8 cellular contexts compared by ENCODE assay signal in genomic region chr19:460877-461609, GRCh38. TPM values are rescaled to one million over a fixed set of nuclear protein-coding genes. Genes with fewer than 3 reads are reported as not detected.
DNase-seq lines count a peak whose midpoint lies in the region; ATAC-seq and TF ChIP-seq lines count a peak whose summit lies in the region.

A gene with protein sequence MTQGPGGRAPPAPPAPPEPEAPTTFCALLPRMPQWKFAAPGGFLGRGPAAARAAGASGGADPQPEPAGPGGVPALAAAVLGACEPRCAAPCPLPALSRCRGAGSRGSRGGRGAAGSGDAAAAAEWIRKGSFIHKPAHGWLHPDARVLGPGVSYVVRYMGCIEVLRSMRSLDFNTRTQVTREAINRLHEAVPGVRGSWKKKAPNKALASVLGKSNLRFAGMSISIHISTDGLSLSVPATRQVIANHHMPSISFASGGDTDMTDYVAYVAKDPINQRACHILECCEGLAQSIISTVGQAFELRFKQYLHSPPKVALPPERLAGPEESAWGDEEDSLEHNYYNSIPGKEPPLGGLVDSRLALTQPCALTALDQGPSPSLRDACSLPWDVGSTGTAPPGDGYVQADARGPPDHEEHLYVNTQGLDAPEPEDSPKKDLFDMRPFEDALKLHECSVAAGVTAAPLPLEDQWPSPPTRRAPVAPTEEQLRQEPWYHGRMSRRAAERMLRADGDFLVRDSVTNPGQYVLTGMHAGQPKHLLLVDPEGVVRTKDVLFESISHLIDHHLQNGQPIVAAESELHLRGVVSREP (minus strand): TSS chr19:461033. CDS start chr19:460996, 37 bp downstream.

- H3K27ac Mint-ChIP-seq in endothelial cell (ENCODE audit: unreplicated experiment) (peak within 1 kb of the TSS; percentile 64), naive B cell (no peak within 1 kb of the TSS)

- no peak for DNase-seq in AG09309 (ENCODE audit: low read depth)
- DNase-seq in NCI-H69 (lab: John Stamatoyannopoulos, UW): peak; percentile 70
- DNase-seq in endothelial cell (ENCODE audit: low spot score): peak; percentile 53
- no peak for DNase-seq in naive B cell
- DNase-seq in DMS53 treated with DMSO at 0.1 percent for 48 hours (lab: John Stamatoyannopoulos, UW; ENCODE audit: unreplicated experiment): no peak
- no peak for DNase-seq in stimulated activated naive CD4-positive, alpha-beta T cell (lab: John Stamatoyannopoulos, UW)
- no peak for DNase-seq in activated naive CD4-positive, alpha-beta T cell (lab: John Stamatoyannopoulos, UW)
- DNase-seq in activated CD4-positive, alpha-beta T cell treated with anti-CD3 and anti-CD28 coated beads for 48 hours: no peak

- H3K4me1 Mint-ChIP-seq in endothelial cell (ENCODE audit: unreplicated experiment): no peaks in the 10 kb centered on the region
- peaks cover 0 to 8% (median 7%) of the 10 kb centered on the region in 3 donors for H3K4me1 Mint-ChIP-seq in naive B cell

- peaks cover 13% of the 10 kb centered on the region for H3K27me3 Mint-ChIP-seq in endothelial cell (ENCODE audit: unreplicated experiment)
- H3K27me3 Mint-ChIP-seq in naive B cell: peaks cover 5 to 42% (median 33%) of the 10 kb centered on the region in 3 donors

- H3K4me3 Mint-ChIP-seq in endothelial cell (ENCODE audit: unreplicated experiment): peak within 1 kb of the TSS; percentile 90
- peak within 1 kb of the TSS; percentile 73 to 89 (median 79) for H3K4me3 Mint-ChIP-seq in naive B cell

- no peak for TF ChIP-seq CTCF in AG09309 (IDR thresholded peaks at IDR 0.05; ENCODE audit: control insufficient read depth, insufficient read depth, low read depth, low read length, missing control alignments)
- TF ChIP-seq CTCF in endothelial cell (IDR thresholded peaks at IDR 0.05; ENCODE audit: unreplicated experiment): no peak

- H3K4me3 ChIP-seq in AG09309 (ENCODE audit: control insufficient read depth, low read depth, low read length): peak within 1 kb of the TSS; percentile 3

- H3K36me3 Mint-ChIP-seq in endothelial cell (ENCODE audit: low read depth, unreplicated experiment): peaks cover 9% of the 10 kb centered on the region
- peaks cover 0 to 8% of the 10 kb centered on the region in 2 donors for H3K36me3 Mint-ChIP-seq in naive B cell

- H3K9me3 Mint-ChIP-seq in endothelial cell (ENCODE audit: unreplicated experiment) (no peaks in the 10 kb centered on the region), naive B cell (peaks cover 0 to 9% (median 2%) of the 10 kb centered on the region in 7 donors)

- peak in 1 of 2 donors; percentile 28 for ATAC-seq in naive B cell (ENCODE audit: low read depth in 2 of 2)

RNA-seq across cellular contexts. Expression of the gene that starts here (rescaled TPM):
- 46.9 TPM for total RNA-seq in endothelial cell (ENCODE audit: unreplicated experiment)
- under 1 TPM in 1 of 6 donors, not detected in 5; 0.20 TPM for polyA plus RNA-seq in naive B cell (ENCODE audit: low read depth in 6 of 6)

Comparison
In these comparisons a context has a peak if more than half of its experiments do, and no peak if none do; other contexts are left out.
1. DNase-seq: peak in NCI-H69 (single experiment) and endothelial cell (single experiment); none in AG09309 (single experiment), naive B cell (single experiment), DMS53 treated with DMSO at 0.1 percent for 48 hours (single experiment), stimulated activated naive CD4-positive, alpha-beta T cell (0 of 6), activated naive CD4-positive, alpha-beta T cell (0 of 4) and activated CD4-positive, alpha-beta T cell treated with anti-CD3 and anti-CD28 coated beads for 48 hours (single experiment).